In the genomic region with DNA sequence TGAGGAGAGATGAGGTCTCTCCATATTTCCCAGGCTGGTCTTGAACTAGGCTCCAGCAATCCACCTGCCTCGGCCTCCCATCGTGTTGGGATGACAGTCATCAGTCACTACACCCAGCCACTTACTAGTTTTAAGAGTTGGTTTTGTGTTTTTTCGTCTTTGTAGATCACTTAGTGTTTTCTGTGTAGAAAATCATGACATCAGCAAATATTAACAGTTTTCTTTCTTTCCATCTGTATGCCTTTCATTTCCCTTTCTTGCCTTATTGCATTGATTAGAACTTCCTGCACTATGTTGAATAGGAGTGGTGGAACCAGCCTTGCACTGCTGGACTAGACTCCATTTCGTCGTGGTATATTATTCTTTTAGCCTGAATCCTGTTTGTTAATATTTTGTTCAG, we compare ENCODE assay signal across 3 cellular contexts.
TF ChIP-seq lines count a peak whose summit lies in the region.

No MANE protein-coding gene starts in this region.

TF ChIP-seq in IMR-90, 13 proteins besides CTCF, POLR2A, EP300 and RAD21 (continued from another document):
- TF ChIP-seq, protein P1, sequence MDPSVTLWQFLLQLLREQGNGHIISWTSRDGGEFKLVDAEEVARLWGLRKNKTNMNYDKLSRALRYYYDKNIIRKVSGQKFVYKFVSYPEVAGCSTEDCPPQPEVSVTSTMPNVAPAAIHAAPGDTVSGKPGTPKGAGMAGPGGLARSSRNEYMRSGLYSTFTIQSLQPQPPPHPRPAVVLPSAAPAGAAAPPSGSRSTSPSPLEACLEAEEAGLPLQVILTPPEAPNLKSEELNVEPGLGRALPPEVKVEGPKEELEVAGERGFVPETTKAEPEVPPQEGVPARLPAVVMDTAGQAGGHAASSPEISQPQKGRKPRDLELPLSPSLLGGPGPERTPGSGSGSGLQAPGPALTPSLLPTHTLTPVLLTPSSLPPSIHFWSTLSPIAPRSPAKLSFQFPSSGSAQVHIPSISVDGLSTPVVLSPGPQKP (IDR thresholded peaks at IDR 0.05; ENCODE audit: borderline replicate concordance, low read depth, low read length) = no peak
- TF ChIP-seq NFE2L2 (IDR thresholded peaks at IDR 0.05; ENCODE audit: low read depth, low read length) (no peak), MAFK (IDR thresholded peaks at IDR 0.05; ENCODE audit: low read depth, low read length) (peak; percentile 86), MAZ (IDR thresholded peaks at IDR 0.05; ENCODE audit: borderline replicate concordance, low read depth, low read length) (no peak), RFX5 (IDR thresholded peaks at IDR 0.05; ENCODE audit: low read depth, low read length) (no peak), CHD1 (IDR thresholded peaks at IDR 0.05; ENCODE audit: low read depth, low read length) (no peak)

TF ChIP-seq in WTC11, 78 proteins besides CTCF, POLR2A, EP300 and RAD21:
- TF ChIP-seq, protein P2, sequence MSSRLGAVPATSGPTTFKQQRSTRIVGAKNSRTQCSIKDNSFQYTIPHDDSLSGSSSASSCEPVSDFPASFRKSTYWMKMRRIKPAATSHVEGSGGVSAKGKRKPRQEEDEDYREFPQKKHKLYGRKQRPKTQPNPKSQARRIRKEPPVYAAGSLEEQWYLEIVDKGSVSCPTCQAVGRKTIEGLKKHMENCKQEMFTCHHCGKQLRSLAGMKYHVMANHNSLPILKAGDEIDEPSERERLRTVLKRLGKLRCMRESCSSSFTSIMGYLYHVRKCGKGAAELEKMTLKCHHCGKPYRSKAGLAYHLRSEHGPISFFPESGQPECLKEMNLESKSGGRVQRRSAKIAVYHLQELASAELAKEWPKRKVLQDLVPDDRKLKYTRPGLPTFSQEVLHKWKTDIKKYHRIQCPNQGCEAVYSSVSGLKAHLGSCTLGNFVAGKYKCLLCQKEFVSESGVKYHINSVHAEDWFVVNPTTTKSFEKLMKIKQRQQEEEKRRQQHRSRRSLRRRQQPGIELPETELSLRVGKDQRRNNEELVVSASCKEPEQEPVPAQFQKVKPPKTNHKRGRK (CRISPR knock-in tag; IDR thresholded peaks at IDR 0.05; ENCODE audit: borderline replicate concordance) = no peak
- peak; percentile 69; the same call in 1 of the 2 replicates for TF ChIP-seq ZNF317 (CRISPR knock-in tag; IDR thresholded peaks at IDR 0.05; ENCODE audit: borderline replicate concordance, low read depth)
TF ChIP-seq in WTC11: peak in this region for 1.

TF ChIP-seq in GM23338, 12 proteins besides CTCF, POLR2A, EP300 and RAD21 (continued from another document):
- TF ChIP-seq, protein P3, sequence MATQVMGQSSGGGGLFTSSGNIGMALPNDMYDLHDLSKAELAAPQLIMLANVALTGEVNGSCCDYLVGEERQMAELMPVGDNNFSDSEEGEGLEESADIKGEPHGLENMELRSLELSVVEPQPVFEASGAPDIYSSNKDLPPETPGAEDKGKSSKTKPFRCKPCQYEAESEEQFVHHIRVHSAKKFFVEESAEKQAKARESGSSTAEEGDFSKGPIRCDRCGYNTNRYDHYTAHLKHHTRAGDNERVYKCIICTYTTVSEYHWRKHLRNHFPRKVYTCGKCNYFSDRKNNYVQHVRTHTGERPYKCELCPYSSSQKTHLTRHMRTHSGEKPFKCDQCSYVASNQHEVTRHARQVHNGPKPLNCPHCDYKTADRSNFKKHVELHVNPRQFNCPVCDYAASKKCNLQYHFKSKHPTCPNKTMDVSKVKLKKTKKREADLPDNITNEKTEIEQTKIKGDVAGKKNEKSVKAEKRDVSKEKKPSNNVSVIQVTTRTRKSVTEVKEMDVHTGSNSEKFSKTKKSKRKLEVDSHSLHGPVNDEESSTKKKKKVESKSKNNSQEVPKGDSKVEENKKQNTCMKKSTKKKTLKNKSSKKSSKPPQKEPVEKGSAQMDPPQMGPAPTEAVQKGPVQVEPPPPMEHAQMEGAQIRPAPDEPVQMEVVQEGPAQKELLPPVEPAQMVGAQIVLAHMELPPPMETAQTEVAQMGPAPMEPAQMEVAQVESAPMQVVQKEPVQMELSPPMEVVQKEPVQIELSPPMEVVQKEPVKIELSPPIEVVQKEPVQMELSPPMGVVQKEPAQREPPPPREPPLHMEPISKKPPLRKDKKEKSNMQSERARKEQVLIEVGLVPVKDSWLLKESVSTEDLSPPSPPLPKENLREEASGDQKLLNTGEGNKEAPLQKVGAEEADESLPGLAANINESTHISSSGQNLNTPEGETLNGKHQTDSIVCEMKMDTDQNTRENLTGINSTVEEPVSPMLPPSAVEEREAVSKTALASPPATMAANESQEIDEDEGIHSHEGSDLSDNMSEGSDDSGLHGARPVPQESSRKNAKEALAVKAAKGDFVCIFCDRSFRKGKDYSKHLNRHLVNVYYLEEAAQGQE (IDR thresholded peaks at IDR 0.05; ENCODE audit: unreplicated experiment) = no peak
- no peak for TF ChIP-seq JUNB (IDR thresholded peaks at IDR 0.05; ENCODE audit: unreplicated experiment)
- no peak for TF ChIP-seq ZNF331 (CRISPR knock-in tag; IDR thresholded peaks at IDR 0.05; ENCODE audit: low read depth)
- no peak for TF ChIP-seq EZH2phosphoT487 (IDR thresholded peaks at IDR 0.05; ENCODE audit: unreplicated experiment)
- no peak for TF ChIP-seq NANOG (IDR thresholded peaks at IDR 0.05; ENCODE audit: borderline replicate concordance)
- TF ChIP-seq CREB1 (CRISPR knock-in tag; IDR thresholded peaks at IDR 0.05; ENCODE audit: low read depth) = no peak
- TF ChIP-seq, protein P4, sequence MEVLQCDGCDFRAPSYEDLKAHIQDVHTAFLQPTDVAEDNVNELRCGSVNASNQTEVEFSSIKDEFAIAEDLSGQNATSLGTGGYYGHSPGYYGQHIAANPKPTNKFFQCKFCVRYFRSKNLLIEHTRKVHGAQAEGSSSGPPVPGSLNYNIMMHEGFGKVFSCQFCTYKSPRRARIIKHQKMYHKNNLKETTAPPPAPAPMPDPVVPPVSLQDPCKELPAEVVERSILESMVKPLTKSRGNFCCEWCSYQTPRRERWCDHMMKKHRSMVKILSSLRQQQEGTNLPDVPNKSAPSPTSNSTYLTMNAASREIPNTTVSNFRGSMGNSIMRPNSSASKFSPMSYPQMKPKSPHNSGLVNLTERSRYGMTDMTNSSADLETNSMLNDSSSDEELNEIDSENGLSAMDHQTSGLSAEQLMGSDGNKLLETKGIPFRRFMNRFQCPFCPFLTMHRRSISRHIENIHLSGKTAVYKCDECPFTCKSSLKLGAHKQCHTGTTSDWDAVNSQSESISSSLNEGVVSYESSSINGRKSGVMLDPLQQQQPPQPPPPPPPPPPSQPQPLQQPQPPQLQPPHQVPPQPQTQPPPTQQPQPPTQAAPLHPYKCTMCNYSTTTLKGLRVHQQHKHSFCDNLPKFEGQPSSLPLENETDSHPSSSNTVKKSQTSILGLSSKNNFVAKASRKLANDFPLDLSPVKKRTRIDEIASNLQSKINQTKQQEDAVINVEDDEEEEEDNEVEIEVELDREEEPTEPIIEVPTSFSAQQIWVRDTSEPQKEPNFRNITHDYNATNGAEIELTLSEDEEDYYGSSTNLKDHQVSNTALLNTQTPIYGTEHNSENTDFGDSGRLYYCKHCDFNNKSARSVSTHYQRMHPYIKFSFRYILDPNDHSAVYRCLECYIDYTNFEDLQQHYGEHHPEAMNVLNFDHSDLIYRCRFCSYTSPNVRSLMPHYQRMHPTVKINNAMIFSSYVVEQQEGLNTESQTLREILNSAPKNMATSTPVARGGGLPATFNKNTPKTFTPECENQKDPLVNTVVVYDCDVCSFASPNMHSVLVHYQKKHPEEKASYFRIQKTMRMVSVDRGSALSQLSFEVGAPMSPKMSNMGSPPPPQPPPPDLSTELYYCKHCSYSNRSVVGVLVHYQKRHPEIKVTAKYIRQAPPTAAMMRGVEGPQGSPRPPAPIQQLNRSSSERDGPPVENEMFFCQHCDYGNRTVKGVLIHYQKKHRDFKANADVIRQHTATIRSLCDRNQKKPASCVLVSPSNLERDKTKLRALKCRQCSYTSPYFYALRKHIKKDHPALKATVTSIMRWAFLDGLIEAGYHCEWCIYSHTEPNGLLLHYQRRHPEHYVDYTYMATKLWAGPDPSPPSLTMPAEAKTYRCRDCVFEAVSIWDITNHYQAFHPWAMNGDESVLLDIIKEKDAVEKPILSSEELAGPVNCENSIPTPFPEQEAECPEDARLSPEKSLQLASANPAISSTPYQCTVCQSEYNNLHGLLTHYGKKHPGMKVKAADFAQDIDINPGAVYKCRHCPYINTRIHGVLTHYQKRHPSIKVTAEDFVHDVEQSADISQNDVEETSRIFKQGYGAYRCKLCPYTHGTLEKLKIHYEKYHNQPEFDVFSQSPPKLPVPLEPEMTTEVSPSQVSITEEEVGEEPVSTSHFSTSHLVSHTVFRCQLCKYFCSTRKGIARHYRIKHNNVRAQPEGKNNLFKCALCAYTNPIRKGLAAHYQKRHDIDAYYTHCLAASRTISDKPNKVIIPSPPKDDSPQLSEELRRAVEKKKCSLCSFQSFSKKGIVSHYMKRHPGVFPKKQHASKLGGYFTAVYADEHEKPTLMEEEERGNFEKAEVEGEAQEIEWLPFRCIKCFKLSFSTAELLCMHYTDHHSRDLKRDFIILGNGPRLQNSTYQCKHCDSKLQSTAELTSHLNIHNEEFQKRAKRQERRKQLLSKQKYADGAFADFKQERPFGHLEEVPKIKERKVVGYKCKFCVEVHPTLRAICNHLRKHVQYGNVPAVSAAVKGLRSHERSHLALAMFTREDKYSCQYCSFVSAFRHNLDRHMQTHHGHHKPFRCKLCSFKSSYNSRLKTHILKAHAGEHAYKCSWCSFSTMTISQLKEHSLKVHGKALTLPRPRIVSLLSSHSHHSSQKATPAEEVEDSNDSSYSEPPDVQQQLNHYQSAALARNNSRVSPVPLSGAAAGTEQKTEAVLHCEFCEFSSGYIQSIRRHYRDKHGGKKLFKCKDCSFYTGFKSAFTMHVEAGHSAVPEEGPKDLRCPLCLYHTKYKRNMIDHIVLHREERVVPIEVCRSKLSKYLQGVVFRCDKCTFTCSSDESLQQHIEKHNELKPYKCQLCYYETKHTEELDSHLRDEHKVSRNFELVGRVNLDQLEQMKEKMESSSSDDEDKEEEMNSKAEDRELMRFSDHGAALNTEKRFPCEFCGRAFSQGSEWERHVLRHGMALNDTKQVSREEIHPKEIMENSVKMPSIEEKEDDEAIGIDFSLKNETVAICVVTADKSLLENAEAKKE (CRISPR knock-in tag; IDR thresholded peaks at IDR 0.05) = no peak
- TF ChIP-seq, protein P5, sequence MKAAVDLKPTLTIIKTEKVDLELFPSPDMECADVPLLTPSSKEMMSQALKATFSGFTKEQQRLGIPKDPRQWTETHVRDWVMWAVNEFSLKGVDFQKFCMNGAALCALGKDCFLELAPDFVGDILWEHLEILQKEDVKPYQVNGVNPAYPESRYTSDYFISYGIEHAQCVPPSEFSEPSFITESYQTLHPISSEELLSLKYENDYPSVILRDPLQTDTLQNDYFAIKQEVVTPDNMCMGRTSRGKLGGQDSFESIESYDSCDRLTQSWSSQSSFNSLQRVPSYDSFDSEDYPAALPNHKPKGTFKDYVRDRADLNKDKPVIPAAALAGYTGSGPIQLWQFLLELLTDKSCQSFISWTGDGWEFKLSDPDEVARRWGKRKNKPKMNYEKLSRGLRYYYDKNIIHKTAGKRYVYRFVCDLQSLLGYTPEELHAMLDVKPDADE (IDR thresholded peaks at IDR 0.05) = no peak
- no peak for TF ChIP-seq ZNF114 (CRISPR knock-in tag; IDR thresholded peaks at IDR 0.05)
- no peak for TF ChIP-seq POLR2AphosphoS5 (IDR thresholded peaks at IDR 0.05; ENCODE audit: low read depth)
TF ChIP-seq in GM23338: peak in this region for 0.
